9 cellular contexts compared by ENCODE assay signal in the genomic region with DNA sequence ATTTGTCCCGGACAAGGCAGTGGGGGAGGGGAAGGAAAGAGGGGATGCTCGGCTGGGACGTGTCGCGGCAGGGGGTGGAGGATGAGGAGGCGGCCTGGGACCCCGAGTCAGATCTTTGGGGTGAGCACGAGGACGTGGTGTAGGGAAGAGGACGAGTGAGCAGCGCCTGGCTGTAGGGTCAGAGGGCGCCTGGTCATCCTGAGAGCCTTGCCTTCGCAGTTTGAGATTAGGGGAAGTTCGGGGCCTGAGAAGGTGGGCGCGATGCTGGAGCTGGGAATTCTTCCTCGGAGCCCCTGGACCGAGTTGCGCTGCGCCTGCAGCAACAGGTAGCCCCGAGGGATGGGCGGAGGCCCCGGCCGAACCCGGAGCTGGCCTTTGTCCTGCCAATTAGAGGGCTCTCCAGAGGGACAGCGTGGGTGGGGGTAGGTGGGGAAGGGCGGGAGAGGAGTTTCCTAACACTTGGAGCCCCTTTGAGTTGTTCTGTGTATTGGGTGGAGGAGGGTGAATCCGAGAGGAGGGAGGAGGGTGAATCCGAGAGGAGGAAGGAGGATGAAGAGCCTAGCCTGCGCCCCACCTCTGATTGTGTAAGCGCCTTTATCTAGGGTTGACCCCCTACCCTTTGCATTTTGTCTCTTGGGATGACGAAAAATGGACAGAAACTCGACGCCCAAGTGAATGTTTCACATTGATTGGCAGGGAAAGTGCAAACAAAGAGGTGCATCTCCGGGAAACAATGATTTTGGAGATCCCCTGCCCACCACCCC.
DNase-seq lines count a peak whose midpoint lies in the region; ATAC-seq and TF ChIP-seq lines count a peak whose summit lies in the region.
"Had no signal": no experiment of that assay in that cellular context is flagged by ENCODE, and none has a peak within 500 bp of the region (broad histone marks: within the 10 kb centered on the region; RNA-seq: fewer than 3 reads in every experiment).

No MANE protein-coding gene starts in this region.

- peak overlapping the region; percentile 67 for H3K27ac ChIP-seq in KOPT-K1 (ENCODE audit: low read depth, low read length, poor library complexity, severe bottlenecking)
- H3K27ac ChIP-seq in endodermal cell (ENCODE audit: low read depth, low read length), result peak overlapping the region; percentile 81

- no peaks in the 10 kb centered on the region for H3K4me1 ChIP-seq in endodermal cell (ENCODE audit: control insufficient read depth, insufficient read depth, low read length)

- peaks cover 2% of the 10 kb centered on the region for H3K27me3 Mint-ChIP-seq in endodermal cell (ENCODE audit: insufficient read depth)
- peaks cover 48 to 84% (median 61%) of the 10 kb centered on the region in 5 donors for H3K27me3 Mint-ChIP-seq in naive thymus-derived CD8-positive, alpha-beta T cell

- POLR2A ChIA-PET in naive thymus-derived CD8-positive, alpha-beta T cell (lab: Charles Lee), result no interaction called here

- DNase-seq in AG10803 (ENCODE audit: low read depth), result no peak
- peak; percentile 90 for DNase-seq in endodermal cell
- no peak for DNase-seq in naive thymus-derived CD8-positive, alpha-beta T cell
- DNase-seq: NCI-H2081 treated with DMSO at 0.1 percent for 48 hours had no signal

- peaks cover 33% of the 10 kb centered on the region for H3K4me1 Mint-ChIP-seq in endodermal cell
- peaks cover 12 to 34% (median 31%) of the 10 kb centered on the region in 4 donors for H3K4me1 Mint-ChIP-seq in naive thymus-derived CD8-positive, alpha-beta T cell

- WGBS in endodermal cell (ENCODE audit: insufficient coverage in 1 of 2, insufficient read length in 1 of 2), 2 experiments, result 0 to 1% methylated on average over 24 to 35 of the region's 35 CpGs

- H3K36me3 ChIP-seq in KOPT-K1 (ENCODE audit: insufficient read depth, low read length), result peaks cover 9% of the 10 kb centered on the region; the same call in 1 of the 2 replicates
- peaks cover 26% of the 10 kb centered on the region for H3K36me3 ChIP-seq in endodermal cell (ENCODE audit: control insufficient read depth, insufficient read depth, low read length)

- H3K36me3 Mint-ChIP-seq in endodermal cell (ENCODE audit: low read depth), result peaks cover 20% of the 10 kb centered on the region
- peaks cover 0 to 6% (median 0%) of the 10 kb centered on the region in 3 donors for H3K36me3 Mint-ChIP-seq in naive thymus-derived CD8-positive, alpha-beta T cell

- H3K9me3 ChIP-seq in KOPT-K1 (ENCODE audit: insufficient read depth, low read length, poor library complexity, severe bottlenecking) (no peaks in the 10 kb centered on the region), endodermal cell (ENCODE audit: control insufficient read depth, low read length) (no peaks in the 10 kb centered on the region)

- peak overlapping the region; percentile 99 for H3K27ac Mint-ChIP-seq in endodermal cell
- peak overlapping the region in 2 of 10 donors; percentile 9 to 72 for H3K27ac Mint-ChIP-seq in naive thymus-derived CD8-positive, alpha-beta T cell

- H3K4me3 ChIP-seq in AG10803 (ENCODE audit: low read length), result peak overlapping the region; percentile 49
- H3K4me3 ChIP-seq in endodermal cell (ENCODE audit: low read length), result peak overlapping the region; percentile 97

- ATAC-seq in naive thymus-derived CD8-positive, alpha-beta T cell, result no peak
- ATAC-seq in HG02885 (IDR thresholded peaks at IDR 0.05; ENCODE audit: poor library complexity, unreplicated experiment), result no peak
- ATAC-seq in HG02981 (IDR thresholded peaks at IDR 0.05; ENCODE audit: unreplicated experiment), result no peak
- ATAC-seq in HG02623 (IDR thresholded peaks at IDR 0.05; ENCODE audit: unreplicated experiment), result no peak
- ATAC-seq in GM19035 (IDR thresholded peaks at IDR 0.05; ENCODE audit: unreplicated experiment), result no peak

- peak overlapping the region; percentile 97 for H3K9ac ChIP-seq in endodermal cell (ENCODE audit: extremely low read depth, low read length, poor library complexity, severe bottlenecking)

- H3K4me3 Mint-ChIP-seq in endodermal cell, result peak overlapping the region; percentile 93
- peak overlapping the region; percentile 55 to 78 (median 64) for H3K4me3 Mint-ChIP-seq in naive thymus-derived CD8-positive, alpha-beta T cell

- no peaks in the 10 kb centered on the region for H3K27me3 ChIP-seq in endodermal cell (ENCODE audit: control insufficient read depth, insufficient read depth, low read length, poor library complexity, severe bottlenecking)

- TF ChIP-seq CTCF in AG10803 (conservative IDR thresholded peaks at IDR 0.05; ENCODE audit: low read length) (no peak), endodermal cell (conservative IDR thresholded peaks at IDR 0.05) (no peak)

- H3K9me3 Mint-ChIP-seq in endodermal cell, result no peaks in the 10 kb centered on the region
- H3K9me3 Mint-ChIP-seq in naive thymus-derived CD8-positive, alpha-beta T cell, result peaks cover 0 to 4% (median 0%) of the 10 kb centered on the region in 9 donors
